14 cellular contexts compared by ENCODE assay signal in the genomic region with DNA sequence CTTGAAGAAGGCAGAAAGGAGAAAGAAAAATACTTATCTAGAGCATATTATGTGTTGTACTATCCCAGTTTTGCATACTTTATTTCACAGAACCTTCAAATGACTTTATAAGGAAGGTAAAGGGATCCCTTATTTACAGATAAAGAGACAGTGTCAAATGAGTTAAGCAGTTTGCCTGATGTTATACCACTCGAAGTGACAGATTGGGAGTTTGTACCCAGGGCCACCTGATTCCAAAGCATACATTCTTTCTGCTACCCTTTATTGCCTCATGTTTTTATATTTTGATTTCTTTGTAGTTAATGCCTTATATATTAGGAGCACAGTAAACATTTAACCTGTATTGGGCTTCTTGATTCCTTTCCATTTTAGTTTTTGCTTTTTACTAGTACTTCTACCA. TPM values are rescaled to one million over a fixed set of nuclear protein-coding genes. Genes with fewer than 3 reads are reported as not detected.
DNase-seq lines count a peak whose midpoint lies in the region; ATAC-seq, FAIRE-seq and TF ChIP-seq lines count a peak whose summit lies in the region.
"Had no signal": no experiment of that assay in that cellular context is flagged by ENCODE, and none has a peak within 500 bp of the region (broad histone marks: within the 10 kb centered on the region; RNA-seq: fewer than 3 reads in every experiment).

No MANE protein-coding gene starts in this region.

- peak overlapping the region; percentile 64 for H3K9ac ChIP-seq in DND-41 (ENCODE audit: low read depth, low read length)

- H3K36me3 ChIP-seq in DND-41 (ENCODE audit: insufficient read depth, low read length) = peaks cover 17% of the 10 kb centered on the region
- peaks cover 0 to 3% of the 10 kb centered on the region in 2 donors for H3K36me3 ChIP-seq in small intestine (ENCODE audit: control insufficient read depth in 2 of 2, insufficient read depth in 2 of 2, low read length in 2 of 2)
- H3K36me3 ChIP-seq: gastroesophageal sphincter had no signal

- 14 to 34% (median 25%) methylated on average over 1 of the region's 1 CpG for WGBS in small intestine, 3 donors

- FAIRE-seq in colon (lab: Jason Lieb, UNC) (peak; percentile 84), small intestine (lab: Jason Lieb, UNC) (no peak)
- FAIRE-seq: H1 had no signal

- ATAC-seq in DND-41 (ENCODE audit: insufficient read depth, low read depth) (no peak), SK-N-SH treated with all-trans-retinoic acid at 6 μM for 48 hours (no peak)
- ATAC-seq: gastroesophageal sphincter had no signal

- peaks cover 38% of the 10 kb centered on the region for H3K36me3 Mint-ChIP-seq in HFFc6 (ENCODE audit: low read depth)

- H3K9me3 Mint-ChIP-seq in HFFc6 = no peaks in the 10 kb centered on the region; the same call in 1 of the 2 replicates

- peaks cover 78% of the 10 kb centered on the region for H3K79me2 ChIP-seq in DND-41 (ENCODE audit: insufficient read depth, low read length)

- H3K4me3 ChIP-seq in DND-41 (ENCODE audit: low read depth in 1 of 2, low read length in 2 of 2) = no peak overlapping the region
- H3K4me3 ChIP-seq in NB4 (ENCODE audit: low read depth, low read length) = peak overlapping the region; percentile 88
- H3K4me3 ChIP-seq in small intestine (ENCODE audit: low read depth in 1 of 2, low read length in 2 of 2) = no peak overlapping the region
- no peak overlapping the region for H3K4me3 ChIP-seq in foreskin fibroblast (ENCODE audit: low read depth in 1 of 2, low read length in 2 of 2)
- H3K4me3 ChIP-seq: gastroesophageal sphincter had no signal

- H3K4me2 ChIP-seq in DND-41 (ENCODE audit: insufficient read depth, low read length) = peak overlapping the region; percentile 64

- no peak overlapping the region for H3K4me3 Mint-ChIP-seq in HFFc6

- H3K27me3 ChIP-seq in DND-41 (ENCODE audit: insufficient read depth, low read length, poor library complexity) = no peaks in the 10 kb centered on the region
- H3K27me3 ChIP-seq in small intestine (ENCODE audit: control insufficient read depth in 2 of 2, insufficient read depth in 2 of 2, low read length in 2 of 2) = no peaks in the 10 kb centered on the region
- H3K27me3 ChIP-seq: gastroesophageal sphincter had no signal

- no peak for TF ChIP-seq POLR2A in NB4 (IDR thresholded peaks at IDR 0.05; ENCODE audit: extremely low read depth, insufficient read length)

- peaks cover 18% of the 10 kb centered on the region for H3K4me1 Mint-ChIP-seq in HFFc6 (ENCODE audit: low read depth)

- H4K20me1 ChIP-seq in DND-41 (ENCODE audit: insufficient read depth, low read length) = no peaks in the 10 kb centered on the region

- no peaks in the 10 kb centered on the region for H3K9me3 ChIP-seq in DND-41 (ENCODE audit: insufficient read depth, low read length, severe bottlenecking)
- H3K9me3 ChIP-seq in small intestine (ENCODE audit: control insufficient read depth, low read depth) = no peaks in the 10 kb centered on the region
- H3K9me3 ChIP-seq: gastroesophageal sphincter had no signal

- H3K27ac ChIP-seq in DND-41 (ENCODE audit: low read length) (peak overlapping the region; percentile 94), small intestine (ENCODE audit: low read depth in 1 of 2, low read length in 1 of 2) (no peak overlapping the region)

- TF ChIP-seq CTCF in DND-41 (IDR thresholded peaks at IDR 0.05; ENCODE audit: borderline replicate concordance, extremely low read depth, low read length, poor library complexity, severe bottlenecking) (no peak), NB4 (IDR thresholded peaks at IDR 0.05; ENCODE audit: low read depth, low read length) (no peak), foreskin fibroblast (IDR thresholded peaks at IDR 0.05; ENCODE audit: low read depth, low read length) (no peak), HFFc6 (IDR thresholded peaks at IDR 0.05) (no peak)

- H3K27ac Mint-ChIP-seq in HFFc6 = no peak overlapping the region

- DNase-seq in DND-41 = no peak
- no peak for DNase-seq in NB4 (ENCODE audit: low read depth)
- DNase-seq in small intestine = peak; percentile 16
- no peak for DNase-seq in foreskin fibroblast
- no peak for DNase-seq in HFFc6
- DNase-seq: activated CD4-positive, alpha-beta T cell treated with anti-CD3 and anti-CD28 coated beads for 4 hours; amniotic stem cell; NCI-H146; NCI-H774 had no signal

- no peaks in the 10 kb centered on the region for H3K27me3 Mint-ChIP-seq in HFFc6 (ENCODE audit: insufficient read depth)

- H3K4me1 ChIP-seq in DND-41 (ENCODE audit: insufficient read depth, low read length) = peaks cover 70% of the 10 kb centered on the region
- H3K4me1 ChIP-seq in small intestine (ENCODE audit: control insufficient read depth in 2 of 2, insufficient read depth in 1 of 2, low read depth in 1 of 2, low read length in 1 of 2) = peaks cover 0 to 3% of the 10 kb centered on the region in 2 donors
- H3K4me1 ChIP-seq: gastroesophageal sphincter had no signal

- no peak overlapping the region for H2AFZ ChIP-seq in DND-41 (ENCODE audit: low read depth, low read length)

TF ChIP-seq in SK-N-SH treated with all-trans-retinoic acid at 6 μM for 48 hours, 23 proteins besides CTCF, POLR2A, EP300 and RAD21 (continues in another document):
- TF ChIP-seq ZFP3 (CRISPR knock-in tag; IDR thresholded peaks at IDR 0.05) (no peak), SNAI2 (CRISPR knock-in tag; IDR thresholded peaks at IDR 0.05) (no peak), ZNF70 (CRISPR knock-in tag; IDR thresholded peaks at IDR 0.05) (no peak), ZC3H10 (CRISPR knock-in tag; IDR thresholded peaks at IDR 0.05) (no peak), ESRRG (CRISPR knock-in tag; IDR thresholded peaks at IDR 0.05) (no peak), ZFP30 (CRISPR knock-in tag; IDR thresholded peaks at IDR 0.05) (no peak), GLIS3 (CRISPR knock-in tag; IDR thresholded peaks at IDR 0.05) (no peak), ARNTL (CRISPR knock-in tag; IDR thresholded peaks at IDR 0.05; ENCODE audit: borderline replicate concordance, low read depth) (no peak)
- TF ChIP-seq, protein P1, sequence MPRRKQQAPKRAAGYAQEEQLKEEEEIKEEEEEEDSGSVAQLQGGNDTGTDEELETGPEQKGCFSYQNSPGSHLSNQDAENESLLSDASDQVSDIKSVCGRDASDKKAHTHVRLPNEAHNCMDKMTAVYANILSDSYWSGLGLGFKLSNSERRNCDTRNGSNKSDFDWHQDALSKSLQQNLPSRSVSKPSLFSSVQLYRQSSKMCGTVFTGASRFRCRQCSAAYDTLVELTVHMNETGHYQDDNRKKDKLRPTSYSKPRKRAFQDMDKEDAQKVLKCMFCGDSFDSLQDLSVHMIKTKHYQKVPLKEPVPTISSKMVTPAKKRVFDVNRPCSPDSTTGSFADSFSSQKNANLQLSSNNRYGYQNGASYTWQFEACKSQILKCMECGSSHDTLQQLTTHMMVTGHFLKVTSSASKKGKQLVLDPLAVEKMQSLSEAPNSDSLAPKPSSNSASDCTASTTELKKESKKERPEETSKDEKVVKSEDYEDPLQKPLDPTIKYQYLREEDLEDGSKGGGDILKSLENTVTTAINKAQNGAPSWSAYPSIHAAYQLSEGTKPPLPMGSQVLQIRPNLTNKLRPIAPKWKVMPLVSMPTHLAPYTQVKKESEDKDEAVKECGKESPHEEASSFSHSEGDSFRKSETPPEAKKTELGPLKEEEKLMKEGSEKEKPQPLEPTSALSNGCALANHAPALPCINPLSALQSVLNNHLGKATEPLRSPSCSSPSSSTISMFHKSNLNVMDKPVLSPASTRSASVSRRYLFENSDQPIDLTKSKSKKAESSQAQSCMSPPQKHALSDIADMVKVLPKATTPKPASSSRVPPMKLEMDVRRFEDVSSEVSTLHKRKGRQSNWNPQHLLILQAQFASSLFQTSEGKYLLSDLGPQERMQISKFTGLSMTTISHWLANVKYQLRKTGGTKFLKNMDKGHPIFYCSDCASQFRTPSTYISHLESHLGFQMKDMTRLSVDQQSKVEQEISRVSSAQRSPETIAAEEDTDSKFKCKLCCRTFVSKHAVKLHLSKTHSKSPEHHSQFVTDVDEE (CRISPR knock-in tag; IDR thresholded peaks at IDR 0.05) = no peak
- TF ChIP-seq, protein P2, sequence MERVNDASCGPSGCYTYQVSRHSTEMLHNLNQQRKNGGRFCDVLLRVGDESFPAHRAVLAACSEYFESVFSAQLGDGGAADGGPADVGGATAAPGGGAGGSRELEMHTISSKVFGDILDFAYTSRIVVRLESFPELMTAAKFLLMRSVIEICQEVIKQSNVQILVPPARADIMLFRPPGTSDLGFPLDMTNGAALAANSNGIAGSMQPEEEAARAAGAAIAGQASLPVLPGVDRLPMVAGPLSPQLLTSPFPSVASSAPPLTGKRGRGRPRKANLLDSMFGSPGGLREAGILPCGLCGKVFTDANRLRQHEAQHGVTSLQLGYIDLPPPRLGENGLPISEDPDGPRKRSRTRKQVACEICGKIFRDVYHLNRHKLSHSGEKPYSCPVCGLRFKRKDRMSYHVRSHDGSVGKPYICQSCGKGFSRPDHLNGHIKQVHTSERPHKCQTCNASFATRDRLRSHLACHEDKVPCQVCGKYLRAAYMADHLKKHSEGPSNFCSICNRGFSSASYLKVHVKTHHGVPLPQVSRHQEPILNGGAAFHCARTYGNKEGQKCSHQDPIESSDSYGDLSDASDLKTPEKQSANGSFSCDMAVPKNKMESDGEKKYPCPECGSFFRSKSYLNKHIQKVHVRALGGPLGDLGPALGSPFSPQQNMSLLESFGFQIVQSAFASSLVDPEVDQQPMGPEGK (CRISPR knock-in tag; IDR thresholded peaks at IDR 0.05; ENCODE audit: borderline replicate concordance) = no peak
- TF ChIP-seq, protein P3, sequence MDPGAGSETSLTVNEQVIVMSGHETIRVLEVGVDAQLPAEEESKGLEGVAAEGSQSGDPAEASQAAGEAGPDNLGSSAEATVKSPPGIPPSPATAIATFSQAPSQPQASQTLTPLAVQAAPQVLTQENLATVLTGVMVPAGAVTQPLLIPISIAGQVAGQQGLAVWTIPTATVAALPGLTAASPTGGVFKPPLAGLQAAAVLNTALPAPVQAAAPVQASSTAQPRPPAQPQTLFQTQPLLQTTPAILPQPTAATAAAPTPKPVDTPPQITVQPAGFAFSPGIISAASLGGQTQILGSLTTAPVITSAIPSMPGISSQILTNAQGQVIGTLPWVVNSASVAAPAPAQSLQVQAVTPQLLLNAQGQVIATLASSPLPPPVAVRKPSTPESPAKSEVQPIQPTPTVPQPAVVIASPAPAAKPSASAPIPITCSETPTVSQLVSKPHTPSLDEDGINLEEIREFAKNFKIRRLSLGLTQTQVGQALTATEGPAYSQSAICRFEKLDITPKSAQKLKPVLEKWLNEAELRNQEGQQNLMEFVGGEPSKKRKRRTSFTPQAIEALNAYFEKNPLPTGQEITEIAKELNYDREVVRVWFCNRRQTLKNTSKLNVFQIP (CRISPR knock-in tag; IDR thresholded peaks at IDR 0.05; ENCODE audit: borderline replicate concordance, low read depth) = no peak

RNA-seq across cellular contexts. Expression of a gene that starts 4.9 kb away (rescaled TPM):
- 10 to 100 TPM in 1 of 3 donors, 1 to 10 TPM in 2; 1.1 to 20.5 (median 6.7) TPM for polyA plus RNA-seq in small intestine
- 1 to 10 TPM in 4 of 6 experiments, under 1 TPM in 2; 0.33 to 2.0 (median 1.5) TPM for total RNA-seq in HFFc6 (2021; fragmentation: NEBNext Ultra II Directional; extraction: Animal tissue kit (Norgen Biotek cat#: 25700))
- total RNA-seq: H1, SK-MEL-5 had no signal
- polyA plus RNA-seq: H1 had no signal

RNA-seq across cellular contexts. Expression of a gene that starts 11.9 kb away (rescaled TPM):
- polyA plus RNA-seq in small intestine = 1 to 10 TPM in 2 of 3 donors, not detected in 1; 1.3 to 5.9 TPM
- under 1 TPM in 1 of 6 experiments, not detected in 5; 0.26 TPM for total RNA-seq in HFFc6 (2021; fragmentation: NEBNext Ultra II Directional; extraction: Animal tissue kit (Norgen Biotek cat#: 25700))
- total RNA-seq: gastroesophageal sphincter, H1 had no signal
- polyA plus RNA-seq: H1 had no signal

RNA-seq across cellular contexts. Expression of a gene that starts 12.5 kb away (rescaled TPM):
- polyA plus RNA-seq in small intestine = 1 to 10 TPM; 1.3 to 9.5 (median 8.1) TPM
- total RNA-seq in HFFc6 (2021; fragmentation: NEBNext Ultra II Directional; extraction: Animal tissue kit (Norgen Biotek cat#: 25700)) = 1 to 10 TPM in 5 of 6 experiments, under 1 TPM in 1; 1.00 to 1.7 (median 1.4) TPM
- total RNA-seq: H1 had no signal
- polyA plus RNA-seq: H1 had no signal
